In genomic region chr18:78904179-78904531, GRCh38 we compare ENCODE assay signal across 16 cellular contexts.
DNase-seq lines count a peak whose midpoint lies in the region; ATAC-seq and TF ChIP-seq lines count a peak whose summit lies in the region.
"Had no signal": no experiment of that assay in that cellular context is flagged by ENCODE, and none has a peak within 500 bp of the region (broad histone marks: within the 10 kb centered on the region; RNA-seq: fewer than 3 reads in every experiment).

No MANE protein-coding gene starts in this region.

- H3K4me3 Mint-ChIP-seq in osteocyte (ENCODE audit: unreplicated experiment), result no peak overlapping the region
- H3K4me3 Mint-ChIP-seq: B cell; CD4-positive, alpha-beta T cell had no signal

- H3K9me3 Mint-ChIP-seq in osteocyte (ENCODE audit: unreplicated experiment), result peaks cover 25% of the 10 kb centered on the region
- H3K9me3 Mint-ChIP-seq: CD4-positive, alpha-beta T cell had no signal

- DNase-seq in D341Med (ENCODE audit: low spot score) (peak; percentile 31), H7 (peak; percentile 41), islet precursor cell (peak; percentile 14), osteocyte (ENCODE audit: extremely low spot score, unreplicated experiment) (peak; percentile 77), left lobe of liver (ENCODE audit: low spot score) (no peak)
- DNase-seq: C1 segment of cervical spinal cord; Calu3; CD4-positive, alpha-beta T cell; DMS79; GOT3 had no signal

- H3K27me3 ChIP-seq in H7 (ENCODE audit: control insufficient read depth, insufficient read depth, low read length), result no peaks in the 10 kb centered on the region

- no peaks in the 10 kb centered on the region for H3K4me1 Mint-ChIP-seq in osteocyte (ENCODE audit: unreplicated experiment)
- H3K4me1 Mint-ChIP-seq: B cell had no signal

- ATAC-seq in GM21360 (IDR thresholded peaks at IDR 0.05; ENCODE audit: unreplicated experiment) (no peak), left lobe of liver (no peak), HG03521 (IDR thresholded peaks at IDR 0.05; ENCODE audit: unreplicated experiment) (no peak)
- ATAC-seq: GM12878, HepG2 had no signal

- H3K36me3 ChIP-seq in H7 (replicated peaks; ENCODE audit: control insufficient read depth, insufficient read depth, low read length), result no peaks in the 10 kb centered on the region
- H3K36me3 ChIP-seq: HAP-1 had no signal

- H3K36me3 Mint-ChIP-seq in osteocyte (ENCODE audit: unreplicated experiment), result no peaks in the 10 kb centered on the region

- no peak for TF ChIP-seq CTCF in osteocyte (IDR thresholded peaks at IDR 0.05)

- H3K4me3 ChIP-seq in H7 (ENCODE audit: insufficient read depth, low read depth, low read length), result no peak overlapping the region
- H3K4me3 ChIP-seq: GM12878, HAP-1 had no signal

- H3K27me3 Mint-ChIP-seq in osteocyte (ENCODE audit: unreplicated experiment), result no peaks in the 10 kb centered on the region

- H3K27ac Mint-ChIP-seq in osteocyte (ENCODE audit: unreplicated experiment), result no peak overlapping the region
- H3K27ac Mint-ChIP-seq: B cell; CD4-positive, alpha-beta T cell had no signal
